Comparison of ENCODE assay signal across 1 cellular context in the genomic region with DNA sequence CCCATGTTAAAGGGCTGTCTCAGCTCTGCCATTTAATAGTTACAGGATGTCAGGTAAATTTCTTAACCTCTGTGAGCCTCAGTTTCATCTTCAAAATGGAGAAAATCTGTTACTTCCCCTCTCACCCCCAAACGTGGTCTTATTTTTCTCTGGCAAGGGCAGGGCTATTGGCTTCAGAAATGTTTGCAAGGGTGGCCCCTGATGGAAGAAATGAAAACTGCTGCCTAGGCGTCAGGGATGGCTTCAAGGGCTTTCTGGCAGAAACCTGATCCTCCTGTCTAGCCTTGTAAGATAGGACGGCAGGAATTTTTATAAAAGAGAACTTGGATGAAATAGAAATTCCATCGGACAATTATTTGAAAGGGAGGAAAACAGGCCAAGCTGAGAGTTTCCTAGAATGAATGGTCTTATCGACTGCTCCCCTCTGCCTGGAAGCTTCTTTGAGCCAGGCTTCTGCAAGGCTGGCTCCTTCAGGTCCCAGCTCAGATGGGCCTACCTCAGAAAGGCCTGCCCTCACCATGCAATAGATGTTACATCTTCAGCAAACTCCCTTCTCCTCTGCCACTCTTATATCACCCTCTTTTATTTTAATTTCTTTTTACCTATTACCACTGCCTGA.
TF ChIP-seq lines count a peak whose summit lies in the region.

No MANE protein-coding gene starts in this region.

TF ChIP-seq in endothelial cell of umbilical vein, 7 proteins besides CTCF, POLR2A, EP300 and RAD21:
- TF ChIP-seq FOS (IDR thresholded peaks at IDR 0.05; ENCODE audit: borderline replicate concordance, insufficient read depth, low read length) (no peak), MYC (IDR thresholded peaks at IDR 0.05; ENCODE audit: low read depth, low read length) (no peak), POLR2AphosphoS5 (IDR thresholded peaks at IDR 0.05; ENCODE audit: insufficient read depth, low read depth, low read length) (no peak), JUN (IDR thresholded peaks at IDR 0.05; ENCODE audit: borderline replicate concordance, insufficient read depth, insufficient read length, low read depth) (no peak), GATA2 (IDR thresholded peaks at IDR 0.05; ENCODE audit: insufficient read depth, insufficient read length, low read depth, low read length) (no peak), EZH2 (IDR thresholded peaks at IDR 0.05; ENCODE audit: borderline replicate concordance, low read depth, low read length, severe bottlenecking) (no peak)
- TF ChIP-seq, protein P1, sequence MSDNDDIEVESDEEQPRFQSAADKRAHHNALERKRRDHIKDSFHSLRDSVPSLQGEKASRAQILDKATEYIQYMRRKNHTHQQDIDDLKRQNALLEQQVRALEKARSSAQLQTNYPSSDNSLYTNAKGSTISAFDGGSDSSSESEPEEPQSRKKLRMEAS (IDR thresholded peaks at IDR 0.05; ENCODE audit: insufficient read depth, insufficient read length): no peak
